Comparison of ENCODE assay signal across 1 cellular context in the genomic region with DNA sequence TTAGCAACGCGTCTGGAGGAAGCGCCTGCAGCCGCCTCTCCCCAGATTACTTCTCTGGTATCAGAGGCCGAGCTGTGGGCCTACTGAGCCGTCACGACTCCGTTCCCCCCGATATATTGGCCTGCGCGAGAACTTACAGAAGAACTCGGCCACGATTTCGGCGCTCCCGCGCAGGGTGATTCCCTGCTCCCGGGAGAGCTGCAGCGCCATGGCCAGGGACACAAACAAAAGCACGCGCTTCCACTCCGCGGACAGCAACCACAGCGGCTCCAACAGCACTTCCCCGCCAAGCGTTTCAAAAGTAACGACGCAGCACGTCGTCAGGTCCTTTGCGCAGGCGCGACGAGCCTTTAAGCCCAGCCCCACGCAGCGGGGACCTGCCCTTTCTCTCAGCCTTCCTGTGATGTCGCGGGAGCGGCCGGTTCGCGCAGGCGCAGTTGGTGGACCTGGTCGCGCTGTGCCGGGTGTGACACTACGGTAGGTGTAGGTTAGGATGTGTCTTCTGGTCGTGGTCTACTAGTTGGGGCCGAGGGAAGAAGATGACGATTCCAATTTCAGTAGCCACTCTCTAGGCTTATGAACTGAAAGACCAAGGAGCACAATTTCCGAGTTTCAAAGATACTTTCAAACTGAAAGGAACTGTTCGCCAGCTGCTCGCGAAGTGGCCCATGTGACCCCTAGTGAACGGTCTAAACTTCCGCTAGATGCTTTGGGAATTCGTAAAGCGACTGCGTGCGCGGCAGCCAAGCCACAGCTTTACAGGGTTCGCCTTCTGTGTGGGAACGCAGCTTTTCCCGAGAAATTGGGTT.
TF ChIP-seq lines count a peak whose summit lies in the region.

MAD2L1 (minus strand) TSS at position 324 of the 809 bp plus-strand sequence; CDS start at position 210, 114 bp downstream.

TF ChIP-seq in HepG2, 621 proteins besides CTCF, POLR2A, EP300 and RAD21 (continued from another document and continues in another):
- TF ChIP-seq, protein P1, sequence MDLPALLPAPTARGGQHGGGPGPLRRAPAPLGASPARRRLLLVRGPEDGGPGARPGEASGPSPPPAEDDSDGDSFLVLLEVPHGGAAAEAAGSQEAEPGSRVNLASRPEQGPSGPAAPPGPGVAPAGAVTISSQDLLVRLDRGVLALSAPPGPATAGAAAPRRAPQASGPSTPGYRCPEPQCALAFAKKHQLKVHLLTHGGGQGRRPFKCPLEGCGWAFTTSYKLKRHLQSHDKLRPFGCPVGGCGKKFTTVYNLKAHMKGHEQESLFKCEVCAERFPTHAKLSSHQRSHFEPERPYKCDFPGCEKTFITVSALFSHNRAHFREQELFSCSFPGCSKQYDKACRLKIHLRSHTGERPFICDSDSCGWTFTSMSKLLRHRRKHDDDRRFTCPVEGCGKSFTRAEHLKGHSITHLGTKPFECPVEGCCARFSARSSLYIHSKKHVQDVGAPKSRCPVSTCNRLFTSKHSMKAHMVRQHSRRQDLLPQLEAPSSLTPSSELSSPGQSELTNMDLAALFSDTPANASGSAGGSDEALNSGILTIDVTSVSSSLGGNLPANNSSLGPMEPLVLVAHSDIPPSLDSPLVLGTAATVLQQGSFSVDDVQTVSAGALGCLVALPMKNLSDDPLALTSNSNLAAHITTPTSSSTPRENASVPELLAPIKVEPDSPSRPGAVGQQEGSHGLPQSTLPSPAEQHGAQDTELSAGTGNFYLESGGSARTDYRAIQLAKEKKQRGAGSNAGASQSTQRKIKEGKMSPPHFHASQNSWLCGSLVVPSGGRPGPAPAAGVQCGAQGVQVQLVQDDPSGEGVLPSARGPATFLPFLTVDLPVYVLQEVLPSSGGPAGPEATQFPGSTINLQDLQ (CRISPR knock-in tag; IDR thresholded peaks at IDR 0.05): no peak
- TF ChIP-seq TEF (CRISPR knock-in tag; IDR thresholded peaks at IDR 0.05): no peak
- TF ChIP-seq ZNF839 (CRISPR knock-in tag; IDR thresholded peaks at IDR 0.05; ENCODE audit: borderline replicate concordance): no peak
- peak; percentile 60 for TF ChIP-seq YEATS2 (CRISPR knock-in tag; IDR thresholded peaks at IDR 0.05; ENCODE audit: borderline replicate concordance)
- TF ChIP-seq CHD4 (IDR thresholded peaks at IDR 0.05; ENCODE audit: borderline replicate concordance, low read length): no peak
- TF ChIP-seq, protein P2, sequence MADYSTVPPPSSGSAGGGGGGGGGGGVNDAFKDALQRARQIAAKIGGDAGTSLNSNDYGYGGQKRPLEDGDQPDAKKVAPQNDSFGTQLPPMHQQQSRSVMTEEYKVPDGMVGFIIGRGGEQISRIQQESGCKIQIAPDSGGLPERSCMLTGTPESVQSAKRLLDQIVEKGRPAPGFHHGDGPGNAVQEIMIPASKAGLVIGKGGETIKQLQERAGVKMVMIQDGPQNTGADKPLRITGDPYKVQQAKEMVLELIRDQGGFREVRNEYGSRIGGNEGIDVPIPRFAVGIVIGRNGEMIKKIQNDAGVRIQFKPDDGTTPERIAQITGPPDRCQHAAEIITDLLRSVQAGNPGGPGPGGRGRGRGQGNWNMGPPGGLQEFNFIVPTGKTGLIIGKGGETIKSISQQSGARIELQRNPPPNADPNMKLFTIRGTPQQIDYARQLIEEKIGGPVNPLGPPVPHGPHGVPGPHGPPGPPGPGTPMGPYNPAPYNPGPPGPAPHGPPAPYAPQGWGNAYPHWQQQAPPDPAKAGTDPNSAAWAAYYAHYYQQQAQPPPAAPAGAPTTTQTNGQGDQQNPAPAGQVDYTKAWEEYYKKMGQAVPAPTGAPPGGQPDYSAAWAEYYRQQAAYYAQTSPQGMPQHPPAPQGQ (CRISPR knock-in tag; IDR thresholded peaks at IDR 0.05; ENCODE audit: borderline replicate concordance): no peak
- TF ChIP-seq ATAD3A (CRISPR knock-in tag; IDR thresholded peaks at IDR 0.05): no peak
- no peak for TF ChIP-seq CERS6 (CRISPR knock-in tag; IDR thresholded peaks at IDR 0.05)
- TF ChIP-seq RCOR2 (CRISPR knock-in tag; IDR thresholded peaks at IDR 0.05): no peak
- TF ChIP-seq, protein P3, sequence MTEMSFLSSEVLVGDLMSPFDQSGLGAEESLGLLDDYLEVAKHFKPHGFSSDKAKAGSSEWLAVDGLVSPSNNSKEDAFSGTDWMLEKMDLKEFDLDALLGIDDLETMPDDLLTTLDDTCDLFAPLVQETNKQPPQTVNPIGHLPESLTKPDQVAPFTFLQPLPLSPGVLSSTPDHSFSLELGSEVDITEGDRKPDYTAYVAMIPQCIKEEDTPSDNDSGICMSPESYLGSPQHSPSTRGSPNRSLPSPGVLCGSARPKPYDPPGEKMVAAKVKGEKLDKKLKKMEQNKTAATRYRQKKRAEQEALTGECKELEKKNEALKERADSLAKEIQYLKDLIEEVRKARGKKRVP (CRISPR knock-in tag; IDR thresholded peaks at IDR 0.05): peak in 1 of 2 experiments; percentile 64; a peak in 2 of 4 replicates
- no peak for TF ChIP-seq SP140L (CRISPR knock-in tag; IDR thresholded peaks at IDR 0.05; ENCODE audit: borderline replicate concordance)
- TF ChIP-seq ZBTB7B (CRISPR knock-in tag; IDR thresholded peaks at IDR 0.05): no peak
- TF ChIP-seq TBX2 (CRISPR knock-in tag; IDR thresholded peaks at IDR 0.05; ENCODE audit: borderline replicate concordance): no peak
- TF ChIP-seq ZNF652 (CRISPR knock-in tag; IDR thresholded peaks at IDR 0.05; ENCODE audit: borderline replicate concordance, low read depth): no peak; the same call in 1 of the 2 replicates
- TF ChIP-seq ATF5 (CRISPR knock-in tag; IDR thresholded peaks at IDR 0.05; ENCODE audit: low read depth): no peak
- TF ChIP-seq, protein P4, sequence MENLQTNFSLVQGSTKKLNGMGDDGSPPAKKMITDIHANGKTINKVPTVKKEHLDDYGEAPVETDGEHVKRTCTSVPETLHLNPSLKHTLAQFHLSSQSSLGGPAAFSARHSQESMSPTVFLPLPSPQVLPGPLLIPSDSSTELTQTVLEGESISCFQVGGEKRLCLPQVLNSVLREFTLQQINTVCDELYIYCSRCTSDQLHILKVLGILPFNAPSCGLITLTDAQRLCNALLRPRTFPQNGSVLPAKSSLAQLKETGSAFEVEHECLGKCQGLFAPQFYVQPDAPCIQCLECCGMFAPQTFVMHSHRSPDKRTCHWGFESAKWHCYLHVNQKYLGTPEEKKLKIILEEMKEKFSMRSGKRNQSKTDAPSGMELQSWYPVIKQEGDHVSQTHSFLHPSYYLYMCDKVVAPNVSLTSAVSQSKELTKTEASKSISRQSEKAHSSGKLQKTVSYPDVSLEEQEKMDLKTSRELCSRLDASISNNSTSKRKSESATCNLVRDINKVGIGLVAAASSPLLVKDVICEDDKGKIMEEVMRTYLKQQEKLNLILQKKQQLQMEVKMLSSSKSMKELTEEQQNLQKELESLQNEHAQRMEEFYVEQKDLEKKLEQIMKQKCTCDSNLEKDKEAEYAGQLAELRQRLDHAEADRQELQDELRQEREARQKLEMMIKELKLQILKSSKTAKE (CRISPR knock-in tag; IDR thresholded peaks at IDR 0.05; ENCODE audit: borderline replicate concordance): no peak; the same call in 1 of the 2 replicates
- TF ChIP-seq ZNF746 (CRISPR knock-in tag; IDR thresholded peaks at IDR 0.05): peak; percentile 57; the same call in 1 of the 2 replicates
- no peak for TF ChIP-seq ZKSCAN8 (CRISPR knock-in tag; IDR thresholded peaks at IDR 0.05; ENCODE audit: borderline replicate concordance)
- TF ChIP-seq ZSCAN21 (CRISPR knock-in tag; IDR thresholded peaks at IDR 0.05; ENCODE audit: borderline replicate concordance): peak; percentile 51; the same call in 1 of the 2 replicates
- TF ChIP-seq SIN3A (IDR thresholded peaks at IDR 0.05; ENCODE audit: borderline replicate concordance, low read depth, low read length): peak; percentile 99
- TF ChIP-seq, protein P5, sequence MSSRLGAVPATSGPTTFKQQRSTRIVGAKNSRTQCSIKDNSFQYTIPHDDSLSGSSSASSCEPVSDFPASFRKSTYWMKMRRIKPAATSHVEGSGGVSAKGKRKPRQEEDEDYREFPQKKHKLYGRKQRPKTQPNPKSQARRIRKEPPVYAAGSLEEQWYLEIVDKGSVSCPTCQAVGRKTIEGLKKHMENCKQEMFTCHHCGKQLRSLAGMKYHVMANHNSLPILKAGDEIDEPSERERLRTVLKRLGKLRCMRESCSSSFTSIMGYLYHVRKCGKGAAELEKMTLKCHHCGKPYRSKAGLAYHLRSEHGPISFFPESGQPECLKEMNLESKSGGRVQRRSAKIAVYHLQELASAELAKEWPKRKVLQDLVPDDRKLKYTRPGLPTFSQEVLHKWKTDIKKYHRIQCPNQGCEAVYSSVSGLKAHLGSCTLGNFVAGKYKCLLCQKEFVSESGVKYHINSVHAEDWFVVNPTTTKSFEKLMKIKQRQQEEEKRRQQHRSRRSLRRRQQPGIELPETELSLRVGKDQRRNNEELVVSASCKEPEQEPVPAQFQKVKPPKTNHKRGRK (CRISPR knock-in tag; IDR thresholded peaks at IDR 0.05): no peak
- no peak; the same call in 1 of the 2 replicates for TF ChIP-seq PATZ1 (CRISPR knock-in tag; IDR thresholded peaks at IDR 0.05)
- TF ChIP-seq HDAC1 (CRISPR knock-in tag; IDR thresholded peaks at IDR 0.05): peak; percentile 98
- peak; percentile 54 for TF ChIP-seq ZMYM4 (CRISPR knock-in tag; IDR thresholded peaks at IDR 0.05)
- TF ChIP-seq, protein P6, sequence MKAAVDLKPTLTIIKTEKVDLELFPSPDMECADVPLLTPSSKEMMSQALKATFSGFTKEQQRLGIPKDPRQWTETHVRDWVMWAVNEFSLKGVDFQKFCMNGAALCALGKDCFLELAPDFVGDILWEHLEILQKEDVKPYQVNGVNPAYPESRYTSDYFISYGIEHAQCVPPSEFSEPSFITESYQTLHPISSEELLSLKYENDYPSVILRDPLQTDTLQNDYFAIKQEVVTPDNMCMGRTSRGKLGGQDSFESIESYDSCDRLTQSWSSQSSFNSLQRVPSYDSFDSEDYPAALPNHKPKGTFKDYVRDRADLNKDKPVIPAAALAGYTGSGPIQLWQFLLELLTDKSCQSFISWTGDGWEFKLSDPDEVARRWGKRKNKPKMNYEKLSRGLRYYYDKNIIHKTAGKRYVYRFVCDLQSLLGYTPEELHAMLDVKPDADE (CRISPR knock-in tag; IDR thresholded peaks at IDR 0.05): no peak
- TF ChIP-seq SRSF4 (IDR thresholded peaks at IDR 0.05; ENCODE audit: low read depth, low read length, poor library complexity, severe bottlenecking): no peak
- 0 out of 2 replicates have a peak, but pooled peaks have one; percentile 73 for TF ChIP-seq BRD4 (CRISPR knock-in tag; IDR thresholded peaks at IDR 0.05)
- peak; percentile 86; the same call in 1 of the 2 replicates for TF ChIP-seq ZNF501 (CRISPR knock-in tag; IDR thresholded peaks at IDR 0.05)
- no peak for TF ChIP-seq NFYC (CRISPR knock-in tag; IDR thresholded peaks at IDR 0.05)
- TF ChIP-seq ZNF33B (CRISPR knock-in tag; IDR thresholded peaks at IDR 0.05): peak; percentile 37
- no peak for TF ChIP-seq ZNF510 (CRISPR knock-in tag; IDR thresholded peaks at IDR 0.05; ENCODE audit: low read depth)
- TF ChIP-seq XRCC5 (optimal IDR thresholded peaks at IDR 0.05; ENCODE audit: low read length): no peak
- peak; percentile 79 for TF ChIP-seq KAT8 (CRISPR knock-in tag; IDR thresholded peaks at IDR 0.05)
- no peak for TF ChIP-seq HMG20B (CRISPR knock-in tag; conservative IDR thresholded peaks at IDR 0.05)
- TF ChIP-seq RFX1 (IDR thresholded peaks at IDR 0.05): no peak
- TF ChIP-seq ZNF383 (CRISPR knock-in tag; IDR thresholded peaks at IDR 0.05; ENCODE audit: borderline replicate concordance): no peak
- TF ChIP-seq ZZZ3 (CRISPR knock-in tag; IDR thresholded peaks at IDR 0.05; ENCODE audit: borderline replicate concordance): peak; percentile 67; the same call in 1 of the 2 replicates
- TF ChIP-seq PAWR (CRISPR knock-in tag; IDR thresholded peaks at IDR 0.05; ENCODE audit: borderline replicate concordance): no peak
- no peak for TF ChIP-seq ZNF740 (CRISPR knock-in tag; IDR thresholded peaks at IDR 0.05)
- TF ChIP-seq, protein P7, sequence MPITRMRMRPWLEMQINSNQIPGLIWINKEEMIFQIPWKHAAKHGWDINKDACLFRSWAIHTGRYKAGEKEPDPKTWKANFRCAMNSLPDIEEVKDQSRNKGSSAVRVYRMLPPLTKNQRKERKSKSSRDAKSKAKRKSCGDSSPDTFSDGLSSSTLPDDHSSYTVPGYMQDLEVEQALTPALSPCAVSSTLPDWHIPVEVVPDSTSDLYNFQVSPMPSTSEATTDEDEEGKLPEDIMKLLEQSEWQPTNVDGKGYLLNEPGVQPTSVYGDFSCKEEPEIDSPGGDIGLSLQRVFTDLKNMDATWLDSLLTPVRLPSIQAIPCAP (CRISPR knock-in tag; IDR thresholded peaks at IDR 0.05; ENCODE audit: low read depth): no peak
